In the genomic region with DNA sequence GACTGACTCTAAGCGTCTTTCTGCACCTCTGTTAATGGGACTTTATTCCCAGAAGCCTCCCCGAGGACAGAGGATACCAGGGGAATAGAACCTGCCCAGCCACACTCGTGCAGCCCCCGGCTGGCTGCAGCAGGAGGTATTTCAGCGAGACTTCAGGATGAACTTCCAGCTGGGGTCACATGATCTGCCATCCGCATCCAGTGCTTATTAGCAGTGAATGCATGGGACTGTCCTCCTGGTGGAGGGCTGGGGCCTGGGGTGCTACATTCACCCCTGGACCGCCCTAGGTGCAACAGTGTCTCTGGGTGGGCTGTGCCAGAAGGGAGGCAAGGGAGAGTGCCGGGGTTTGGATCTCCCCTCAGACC, we compare ENCODE assay signal across 9 cellular contexts. TPM values are rescaled to one million over a fixed set of nuclear protein-coding genes. Genes with fewer than 3 reads are reported as not detected.
DNase-seq lines count a peak whose midpoint lies in the region; ATAC-seq lines count a peak whose summit lies in the region.
"Had no signal": no experiment of that assay in that cellular context is flagged by ENCODE, and none has a peak within 500 bp of the region (broad histone marks: within the 10 kb centered on the region; RNA-seq: fewer than 3 reads in every experiment).

No MANE protein-coding gene starts in this region.

- peak overlapping the region; percentile 58 for H2BK15ac ChIP-seq in neuronal stem cell (ENCODE audit: low read length)

- H3K36me3 ChIP-seq in BLaER1 (no peaks in the 10 kb centered on the region), neuronal stem cell (replicated peaks in 1 of 2; ENCODE audit: control insufficient read depth in 2 of 2, insufficient read depth in 2 of 2, low read length in 2 of 2) (no peaks in the 10 kb centered on the region)
- H3K36me3 ChIP-seq in effector memory CD4-positive, alpha-beta T cell (ENCODE audit: control insufficient read depth, insufficient read depth, low read length) = no peaks in the 10 kb centered on the region

- H4K8ac ChIP-seq in neuronal stem cell (ENCODE audit: low read depth, low read length) = no peak overlapping the region

- ATAC-seq in GM18867 (IDR thresholded peaks at IDR 0.05; ENCODE audit: unreplicated experiment) = no peak

- H3K23ac ChIP-seq in neuronal stem cell (ENCODE audit: low read depth, low read length, poor library complexity) = no peak overlapping the region

- H3K4me1 ChIP-seq in BLaER1 (peaks cover 43% of the 10 kb centered on the region), neuronal stem cell (ENCODE audit: control insufficient read depth in 2 of 2, insufficient read depth in 1 of 2, low read depth in 1 of 2, low read length in 2 of 2) (peaks cover 18 to 19% of the 10 kb centered on the region in 2 donors)
- H3K4me1 ChIP-seq in effector memory CD4-positive, alpha-beta T cell (ENCODE audit: control insufficient read depth, insufficient read depth, low read length, poor library complexity, severe bottlenecking) = peaks cover 26% of the 10 kb centered on the region

- H3K4ac ChIP-seq in neuronal stem cell (ENCODE audit: low read length) = no peak overlapping the region

- H4K20me1 ChIP-seq in BLaER1 = peaks cover 83% of the 10 kb centered on the region

- H4K91ac ChIP-seq in neuronal stem cell (ENCODE audit: low read depth, low read length, poor library complexity) = no peak overlapping the region

- H3K9ac ChIP-seq in BLaER1 (no peak overlapping the region), neuronal stem cell (ENCODE audit: low read depth, low read length, poor library complexity) (no peak overlapping the region)

- no peak overlapping the region for H2BK120ac ChIP-seq in neuronal stem cell (ENCODE audit: low read depth, low read length)

- H2AK5ac ChIP-seq in neuronal stem cell (ENCODE audit: low read depth, low read length) = peak overlapping the region; percentile 70

- H3K4me3 ChIP-seq in BLaER1 (peak overlapping the region; percentile 71; the same call in 1 of the 2 replicates), neuronal stem cell (ENCODE audit: low read length in 2 of 2) (no peak overlapping the region)
- H3K4me3 ChIP-seq in effector memory CD4-positive, alpha-beta T cell (ENCODE audit: insufficient read depth, low read depth, low read length, poor library complexity, severe bottlenecking) = peak overlapping the region; percentile 74

- H2AFZ ChIP-seq in neuronal stem cell (ENCODE audit: low read length) = no peak overlapping the region

- DNase-seq in RPMI8226 (peak; percentile 1), neuronal stem cell (ENCODE audit: low spot score) (no peak), HT-29 (ENCODE audit: low spot score) (no peak), NOMO-1 treated with DMSO at 0.1 percent for 48 hours (lab: John Stamatoyannopoulos, UW; ENCODE audit: unreplicated experiment) (no peak)
- no peak for DNase-seq in effector memory CD4-positive, alpha-beta T cell
- no peak for DNase-seq in effector CD4-positive, alpha-beta T cell

- H3K9me3 ChIP-seq in BLaER1 (no peaks in the 10 kb centered on the region), neuronal stem cell (replicated peaks in 1 of 2; ENCODE audit: control insufficient read depth in 2 of 2, insufficient read depth in 1 of 2, low read depth in 1 of 2, low read length in 2 of 2) (no peaks in the 10 kb centered on the region)
- no peaks in the 10 kb centered on the region for H3K9me3 ChIP-seq in effector memory CD4-positive, alpha-beta T cell (ENCODE audit: control insufficient read depth, low read length)

- H3K4me2 ChIP-seq in BLaER1 (peak overlapping the region; percentile 95), neuronal stem cell (ENCODE audit: insufficient read depth, low read length, poor library complexity, severe bottlenecking) (no peak overlapping the region)

- peaks cover 4% of the 10 kb centered on the region for H3K79me1 ChIP-seq in neuronal stem cell (ENCODE audit: low read depth, low read length)

- H2BK12ac ChIP-seq in neuronal stem cell (ENCODE audit: low read length) = no peak overlapping the region

- H2BK5ac ChIP-seq in neuronal stem cell (ENCODE audit: low read length) = no peak overlapping the region

- H3K14ac ChIP-seq in neuronal stem cell (ENCODE audit: low read length) = peak overlapping the region; percentile 71

- H3K27ac ChIP-seq in BLaER1 = no peak overlapping the region
- H3K27ac ChIP-seq in effector memory CD4-positive, alpha-beta T cell (ENCODE audit: insufficient read depth, low read length, poor library complexity, severe bottlenecking) = no peak overlapping the region
- no peak overlapping the region for H3K27ac ChIP-seq in neuronal stem cell (replicated peaks; ENCODE audit: low read length)

- WGBS in neuronal stem cell (ENCODE audit: extremely low coverage in 2 of 2, insufficient read length in 2 of 2, insufficient replicate concordance in 1 of 2), 2 donors = no CpG with 5 or more reads among the region's 8 CpGs

- H3K27me3 ChIP-seq in BLaER1 (peaks cover 88% of the 10 kb centered on the region), neuronal stem cell (ENCODE audit: control insufficient read depth in 3 of 3, insufficient read depth in 3 of 3, low read depth in 1 of 3, low read length in 3 of 3) (peaks cover 20 to 71% (median 37%) of the 10 kb centered on the region in 3 experiments)
- no peaks in the 10 kb centered on the region for H3K27me3 ChIP-seq in effector memory CD4-positive, alpha-beta T cell (replicated peaks; ENCODE audit: control insufficient read depth, insufficient read depth, low read length, poor library complexity, severe bottlenecking)

- peak overlapping the region; percentile 91 for H3K18ac ChIP-seq in neuronal stem cell (ENCODE audit: low read length)

RNA-seq across cellular contexts. Expression of a gene that starts 1.6 kb away (rescaled TPM):
- polyA plus RNA-seq in neuronal stem cell (2013, experiment 1 of 2) = 5.8 TPM
- 6.1 TPM for polyA plus RNA-seq in neuronal stem cell (2013, experiment 2 of 2)
- total RNA-seq in HT-29 (2014; rRNA removed; shearing (Covaris generic)) = 21.4 and 23.2 TPM in 2 replicates

RNA-seq across cellular contexts. Expression of a gene that starts 14.6 kb away (rescaled TPM):
- not detected for polyA plus RNA-seq in neuronal stem cell (2013, experiment 1 of 2)
- not detected for polyA plus RNA-seq in neuronal stem cell (2013, experiment 2 of 2)
- total RNA-seq in HT-29 (2014; rRNA removed; shearing (Covaris generic)) = not detected in 2 replicates
- total RNA-seq: mesenteric fat pad had no signal

RNA-seq across cellular contexts. Expression of a gene that starts 27.6 kb away (rescaled TPM):
- not detected for polyA plus RNA-seq in neuronal stem cell (2013, experiment 1 of 2)
- polyA plus RNA-seq in neuronal stem cell (2013, experiment 2 of 2) = not detected
- total RNA-seq in HT-29 (2014; rRNA removed; shearing (Covaris generic)) = not detected in 2 replicates
- total RNA-seq: mesenteric fat pad had no signal

RNA-seq across cellular contexts. Expression of a gene that starts 37.8 kb away (rescaled TPM):
- not detected for polyA plus RNA-seq in neuronal stem cell (2013, experiment 1 of 2)
- not detected for polyA plus RNA-seq in neuronal stem cell (2013, experiment 2 of 2)
- not detected in 2 replicates for total RNA-seq in HT-29 (2014; rRNA removed; shearing (Covaris generic))
- total RNA-seq: mesenteric fat pad had no signal

RNA-seq across cellular contexts. Expression of a gene that starts 51.4 kb away (rescaled TPM):
- polyA plus RNA-seq in neuronal stem cell (2013, experiment 1 of 2) = not detected
- not detected for polyA plus RNA-seq in neuronal stem cell (2013, experiment 2 of 2)
- total RNA-seq in HT-29 (2014; rRNA removed; shearing (Covaris generic)) = not detected in 2 replicates
- total RNA-seq: mesenteric fat pad had no signal

Comparison
In these comparisons a context has a peak if more than half of its experiments do, and no peak if none do; other contexts are left out.
1. H3K4me3 ChIP-seq: peak in BLaER1 (single experiment) and effector memory CD4-positive, alpha-beta T cell (single experiment); none in neuronal stem cell (0 of 2).